Comparison of ENCODE assay signal across 11 cellular contexts in genomic region chr2:236483102-236483501, GRCh38.
"Had no signal": no experiment of that assay in that cellular context is flagged by ENCODE, and none has a peak within 500 bp of the region (broad histone marks: within the 10 kb centered on the region; RNA-seq: fewer than 3 reads in every experiment).

No MANE protein-coding gene starts in this region.

- H3K27ac ChIP-seq: GM23248 had no signal

- H3K36me3 ChIP-seq: HAP-1 had no signal

- H2AFZ ChIP-seq: GM23248, GM23338 had no signal

- H3K9me3 ChIP-seq: HAP-1 had no signal

- DNase-seq: GM23248, GOT3, H7, H9, HCEC 1CT, HFFc6 had no signal

- ATAC-seq: GM23338, HCT116 had no signal

- H3K9ac ChIP-seq: GM23248 had no signal

- FAIRE-seq: H1, H54 had no signal

- H3K4me1 ChIP-seq: HAP-1 had no signal

- H3K4me3 ChIP-seq: GM23248, GM23338, HAP-1 had no signal

- H3K4me2 ChIP-seq: GM23338 had no signal
